In genomic region chr7:55570939-55571338, GRCh38 we compare ENCODE assay signal across 8 cellular contexts. TPM values are rescaled to one million over a fixed set of nuclear protein-coding genes. Genes with fewer than 3 reads are reported as not detected.
DNase-seq lines count a peak whose midpoint lies in the region; ATAC-seq and TF ChIP-seq lines count a peak whose summit lies in the region.

No MANE protein-coding gene starts in this region.

- intact Hi-C loops in CD8-positive, alpha-beta T cell (cut with DNase I, micrococcal nuclease) = loop anchor here (1.0 to 10.0 kb wide), 8 partner anchors 36 to 812 kb away; partner anchors contain the start of genes ZNF713 (in 2 of the 2), CCT6A (in 1 of the 2), CHCHD2 (in 1 of the 2) and MRPS17 (in 1 of the 2)
- intact Hi-C loops in mucosa of descending colon (cut with DNase I, micrococcal nuclease) = no loop called here

- DNase-seq in CD8-positive, alpha-beta T cell = no peak
- DNase-seq in LNCaP clone FGC (ENCODE audit: low read depth) (no peak), caudate nucleus (lab: John Stamatoyannopoulos, UW) (no peak), mucosa of descending colon (no peak), T1000 (lab: John Stamatoyannopoulos, UW) (no peak), D341Med (ENCODE audit: low spot score) (no peak)
- no peak for DNase-seq in stimulated activated CD4-positive, alpha-beta T cell treated with anti-CD3 and anti-CD28 coated beads, Interleukin-1b, Interleukin-23, amount 100 ng/mL, for 48 hours

- TF ChIP-seq CTCF in CD8-positive, alpha-beta T cell (IDR thresholded peaks at IDR 0.05) = no peak
- no peak for TF ChIP-seq CTCF in LNCaP clone FGC (IDR thresholded peaks at IDR 0.05; ENCODE audit: control insufficient read depth, extremely low read depth, insufficient read depth)
- TF ChIP-seq CTCF in mucosa of descending colon (IDR thresholded peaks at IDR 0.05) = no peak

- ATAC-seq in CD8-positive, alpha-beta T cell = no peak
- ATAC-seq in mucosa of descending colon = no peak
- ATAC-seq in HG03025 (IDR thresholded peaks at IDR 0.05; ENCODE audit: low FRiP score, unreplicated experiment) = no peak

- H3K4me1 Mint-ChIP-seq in CD8-positive, alpha-beta T cell (ENCODE audit: low read depth) = peaks cover 71% of the 10 kb centered on the region

- H3K27me3 ChIP-seq in CD8-positive, alpha-beta T cell (ENCODE audit: insufficient read depth, low read length) = no peaks in the 10 kb centered on the region

- no peaks in the 10 kb centered on the region for H3K36me3 ChIP-seq in CD8-positive, alpha-beta T cell (ENCODE audit: insufficient read depth, low read length)
- no peaks in the 10 kb centered on the region for H3K36me3 ChIP-seq in mucosa of descending colon (ENCODE audit: low read depth)

- no peaks in the 10 kb centered on the region for H3K9me3 ChIP-seq in CD8-positive, alpha-beta T cell (ENCODE audit: low read length)
- H3K9me3 ChIP-seq in mucosa of descending colon = no peaks in the 10 kb centered on the region

- peak overlapping the region; percentile 80 for H3K4me3 ChIP-seq in CD8-positive, alpha-beta T cell (ENCODE audit: low read depth, low read length)
- H3K4me3 ChIP-seq in LNCaP clone FGC (ENCODE audit: low read depth, low read length) (peak overlapping the region; percentile 78), mucosa of descending colon (peak overlapping the region; percentile 95)

- peaks cover 15% of the 10 kb centered on the region for H3K36me3 Mint-ChIP-seq in CD8-positive, alpha-beta T cell

- H3K27ac ChIP-seq in CD8-positive, alpha-beta T cell (ENCODE audit: low read depth, low read length) = no peak overlapping the region
- peak overlapping the region; percentile 80 for H3K27ac ChIP-seq in caudate nucleus (ENCODE audit: low read depth, low read length)

- CTCF ChIA-PET in CD8-positive, alpha-beta T cell (lab: Charles Lee) = no interaction called here

- H3K27ac Mint-ChIP-seq in CD8-positive, alpha-beta T cell = peak overlapping the region; percentile 86

- peak overlapping the region; percentile 92 for H3K4me3 Mint-ChIP-seq in CD8-positive, alpha-beta T cell

- POLR2A ChIA-PET in CD8-positive, alpha-beta T cell (lab: Charles Lee) = interaction anchor here (1.1 to 3.6 kb wide), 2 partner anchors 138 to 205 kb away, joined by 3 to 13 read pairs; partner anchors contain the start of gene LANCL2

- no peaks in the 10 kb centered on the region for H3K9me3 Mint-ChIP-seq in CD8-positive, alpha-beta T cell

- peaks cover 51% of the 10 kb centered on the region for H3K4me1 ChIP-seq in CD8-positive, alpha-beta T cell (ENCODE audit: insufficient read depth, low read length)
- H3K4me1 ChIP-seq in mucosa of descending colon (ENCODE audit: low read depth) = peaks cover 38% of the 10 kb centered on the region

- H3K27me3 Mint-ChIP-seq in CD8-positive, alpha-beta T cell (ENCODE audit: low read depth) = no peaks in the 10 kb centered on the region

RNA-seq across cellular contexts. Expression of gene VOPP1, which starts 1.4 kb away (rescaled TPM):
- total RNA-seq in CD8-positive, alpha-beta T cell = 10 to 100 TPM; 38.7 to 38.9 TPM
- 10 to 100 TPM; 57.8 to 83.5 (median 75.2) TPM for total RNA-seq in mucosa of descending colon

Comparison
In these comparisons a context has a peak if more than half of its experiments do, and no peak if none do; other contexts are left out.
1. intact Hi-C loops: an anchor here in CD8-positive, alpha-beta T cell (1.0 to 10.0 kb wide); none called in mucosa of descending colon.